Comparison of ENCODE assay signal across 5 cellular contexts in the genomic region with DNA sequence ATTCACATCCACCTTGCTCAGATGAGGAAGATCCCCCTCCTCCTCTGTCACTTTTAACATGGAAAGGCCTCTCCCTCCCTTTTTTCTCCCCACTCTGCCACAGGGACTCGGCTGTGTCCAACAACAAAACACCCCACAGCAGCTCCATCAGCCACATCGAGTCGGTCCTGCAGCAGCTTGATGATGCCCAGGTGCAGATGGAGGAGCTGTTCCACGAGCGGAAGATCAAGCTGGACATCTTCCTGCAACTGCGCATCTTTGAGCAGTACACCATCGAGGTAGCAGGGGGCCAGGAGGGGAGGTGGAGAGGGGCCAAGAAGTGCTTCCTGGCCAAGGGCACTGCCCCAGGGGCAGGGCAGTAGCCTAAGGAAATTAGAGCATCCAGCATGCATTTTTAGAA.
"Had no signal": no experiment of that assay in that cellular context is flagged by ENCODE, and none has a peak within 500 bp of the region (broad histone marks: within the 10 kb centered on the region; RNA-seq: fewer than 3 reads in every experiment).

No MANE protein-coding gene starts in this region.

- H3K4me2 ChIP-seq: GM23338 had no signal

- H3K9me3 ChIP-seq: HAP-1 had no signal

- H3K27ac ChIP-seq: HL-60 had no signal

- DNase-seq: H7, HFFc6 had no signal

- H3K36me3 ChIP-seq: HAP-1 had no signal

- H3K4me1 ChIP-seq: HAP-1 had no signal

- H3K4me3 ChIP-seq: GM23338, HAP-1 had no signal

- H2AFZ ChIP-seq: GM23338 had no signal
